In the genomic region with DNA sequence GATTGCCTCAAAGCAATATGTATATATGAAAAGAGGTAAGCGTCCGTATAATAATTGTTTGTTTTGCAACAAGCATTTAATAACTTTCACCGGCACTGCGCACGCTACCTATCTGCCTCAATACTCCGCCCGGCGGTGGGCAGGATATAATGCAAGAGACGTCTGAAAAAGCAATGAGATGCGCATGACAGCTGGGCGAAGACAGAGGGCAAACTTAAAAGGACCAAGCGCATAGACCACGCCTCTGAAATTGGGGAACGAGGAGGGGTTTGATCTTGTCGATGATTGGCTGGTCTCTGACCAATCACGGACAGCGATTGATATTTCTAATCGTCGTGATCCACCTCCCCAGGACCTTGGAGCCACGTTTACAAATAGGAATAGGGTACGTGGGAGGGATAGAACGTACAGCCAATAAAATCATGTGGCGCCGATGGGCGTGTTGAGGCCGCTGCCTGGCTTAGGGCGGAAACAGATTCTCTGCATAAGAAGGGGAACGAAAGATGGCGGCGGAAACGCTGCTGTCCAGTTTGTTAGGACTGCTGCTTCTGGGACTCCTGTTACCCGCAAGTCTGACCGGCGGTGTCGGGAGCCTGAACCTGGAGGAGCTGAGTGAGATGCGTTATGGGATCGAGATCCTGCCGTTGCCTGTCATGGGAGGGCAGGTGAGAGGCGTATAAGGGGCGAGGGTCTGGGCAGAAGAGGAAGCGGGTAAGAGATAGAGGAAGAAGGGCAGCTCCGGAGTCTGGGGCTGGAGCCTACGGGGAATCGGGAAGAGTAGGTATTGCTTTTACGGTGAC, we compare ENCODE assay signal across 1 cellular context.
A peak's percentile ranks its signal among the peaks of the same experiment; 100 is the strongest.
TF ChIP-seq lines count a peak whose summit lies in the region.

A gene with protein sequence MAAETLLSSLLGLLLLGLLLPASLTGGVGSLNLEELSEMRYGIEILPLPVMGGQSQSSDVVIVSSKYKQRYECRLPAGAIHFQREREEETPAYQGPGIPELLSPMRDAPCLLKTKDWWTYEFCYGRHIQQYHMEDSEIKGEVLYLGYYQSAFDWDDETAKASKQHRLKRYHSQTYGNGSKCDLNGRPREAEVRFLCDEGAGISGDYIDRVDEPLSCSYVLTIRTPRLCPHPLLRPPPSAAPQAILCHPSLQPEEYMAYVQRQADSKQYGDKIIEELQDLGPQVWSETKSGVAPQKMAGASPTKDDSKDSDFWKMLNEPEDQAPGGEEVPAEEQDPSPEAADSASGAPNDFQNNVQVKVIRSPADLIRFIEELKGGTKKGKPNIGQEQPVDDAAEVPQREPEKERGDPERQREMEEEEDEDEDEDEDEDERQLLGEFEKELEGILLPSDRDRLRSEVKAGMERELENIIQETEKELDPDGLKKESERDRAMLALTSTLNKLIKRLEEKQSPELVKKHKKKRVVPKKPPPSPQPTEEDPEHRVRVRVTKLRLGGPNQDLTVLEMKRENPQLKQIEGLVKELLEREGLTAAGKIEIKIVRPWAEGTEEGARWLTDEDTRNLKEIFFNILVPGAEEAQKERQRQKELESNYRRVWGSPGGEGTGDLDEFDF (plus strand): TSS at position 474 of the 800 bp plus-strand sequence. CDS start 30 bp downstream, at position 504.

TF ChIP-seq in K562, 482 proteins besides CTCF, POLR2A, EP300 and RAD21 (continued from another document):
- TF ChIP-seq E4F1 (CRISPR knock-in tag; IDR thresholded peaks at IDR 0.05; ENCODE audit: borderline replicate concordance): no peak
- TF ChIP-seq NONO (IDR thresholded peaks at IDR 0.05; ENCODE audit: low read depth in 2 of 2, low read length in 1 of 2): no peak
- no peak for TF ChIP-seq HMG20A (CRISPR knock-in tag; conservative IDR thresholded peaks at IDR 0.05)
- 0 out of 2 replicates have a peak, but pooled peaks have one; percentile 37 for TF ChIP-seq ZBTB2 (IDR thresholded peaks at IDR 0.05)
- no peak for TF ChIP-seq NR2C2 (CRISPR knock-in tag; IDR thresholded peaks at IDR 0.05)
- no peak; the same call in 1 of the 2 replicates for TF ChIP-seq NR2C2 (tag; IDR thresholded peaks at IDR 0.05)
- TF ChIP-seq GABPB2 (CRISPR knock-in tag; conservative IDR thresholded peaks at IDR 0.05): no peak
- TF ChIP-seq PHF21A (IDR thresholded peaks at IDR 0.05; ENCODE audit: borderline replicate concordance, low read depth): no peak
- TF ChIP-seq HDGF (IDR thresholded peaks at IDR 0.05): no peak
- peak in 1 of 2 experiments; percentile 91; a peak in 2 of 4 replicates for TF ChIP-seq HDAC1 (IDR thresholded peaks at IDR 0.05)
- TF ChIP-seq, protein P1, sequence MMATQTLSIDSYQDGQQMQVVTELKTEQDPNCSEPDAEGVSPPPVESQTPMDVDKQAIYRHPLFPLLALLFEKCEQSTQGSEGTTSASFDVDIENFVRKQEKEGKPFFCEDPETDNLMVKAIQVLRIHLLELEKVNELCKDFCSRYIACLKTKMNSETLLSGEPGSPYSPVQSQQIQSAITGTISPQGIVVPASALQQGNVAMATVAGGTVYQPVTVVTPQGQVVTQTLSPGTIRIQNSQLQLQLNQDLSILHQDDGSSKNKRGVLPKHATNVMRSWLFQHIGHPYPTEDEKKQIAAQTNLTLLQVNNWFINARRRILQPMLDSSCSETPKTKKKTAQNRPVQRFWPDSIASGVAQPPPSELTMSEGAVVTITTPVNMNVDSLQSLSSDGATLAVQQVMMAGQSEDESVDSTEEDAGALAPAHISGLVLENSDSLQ (IDR thresholded peaks at IDR 0.05): peak; percentile 99
- TF ChIP-seq, protein P2, sequence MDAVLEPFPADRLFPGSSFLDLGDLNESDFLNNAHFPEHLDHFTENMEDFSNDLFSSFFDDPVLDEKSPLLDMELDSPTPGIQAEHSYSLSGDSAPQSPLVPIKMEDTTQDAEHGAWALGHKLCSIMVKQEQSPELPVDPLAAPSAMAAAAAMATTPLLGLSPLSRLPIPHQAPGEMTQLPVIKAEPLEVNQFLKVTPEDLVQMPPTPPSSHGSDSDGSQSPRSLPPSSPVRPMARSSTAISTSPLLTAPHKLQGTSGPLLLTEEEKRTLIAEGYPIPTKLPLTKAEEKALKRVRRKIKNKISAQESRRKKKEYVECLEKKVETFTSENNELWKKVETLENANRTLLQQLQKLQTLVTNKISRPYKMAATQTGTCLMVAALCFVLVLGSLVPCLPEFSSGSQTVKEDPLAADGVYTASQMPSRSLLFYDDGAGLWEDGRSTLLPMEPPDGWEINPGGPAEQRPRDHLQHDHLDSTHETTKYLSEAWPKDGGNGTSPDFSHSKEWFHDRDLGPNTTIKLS (IDR thresholded peaks at IDR 0.05; ENCODE audit: borderline replicate concordance, low read depth): peak; percentile 70; the same call in 1 of the 2 replicates
- peak; percentile 95 for TF ChIP-seq SIN3B (IDR thresholded peaks at IDR 0.05; ENCODE audit: low read depth)
- no peak for TF ChIP-seq KDM2B (CRISPR knock-in tag; IDR thresholded peaks at IDR 0.05)
- no peak for TF ChIP-seq FIP1L1 (IDR thresholded peaks at IDR 0.05; ENCODE audit: low read depth, low read length, poor library complexity, severe bottlenecking)
- TF ChIP-seq SPI1 (IDR thresholded peaks at IDR 0.05; ENCODE audit: borderline replicate concordance, low read depth, low read length): peak; percentile 58; the same call in 1 of the 2 replicates
- TF ChIP-seq MCM7 (IDR thresholded peaks at IDR 0.05): no peak
- peak in 1 of 2 experiments; percentile 69; a peak in 1 of 4 replicates for TF ChIP-seq CSDE1 (IDR thresholded peaks at IDR 0.05)
- TF ChIP-seq SMARCC2 (IDR thresholded peaks at IDR 0.05; ENCODE audit: low read depth): no peak
- TF ChIP-seq, protein P3, sequence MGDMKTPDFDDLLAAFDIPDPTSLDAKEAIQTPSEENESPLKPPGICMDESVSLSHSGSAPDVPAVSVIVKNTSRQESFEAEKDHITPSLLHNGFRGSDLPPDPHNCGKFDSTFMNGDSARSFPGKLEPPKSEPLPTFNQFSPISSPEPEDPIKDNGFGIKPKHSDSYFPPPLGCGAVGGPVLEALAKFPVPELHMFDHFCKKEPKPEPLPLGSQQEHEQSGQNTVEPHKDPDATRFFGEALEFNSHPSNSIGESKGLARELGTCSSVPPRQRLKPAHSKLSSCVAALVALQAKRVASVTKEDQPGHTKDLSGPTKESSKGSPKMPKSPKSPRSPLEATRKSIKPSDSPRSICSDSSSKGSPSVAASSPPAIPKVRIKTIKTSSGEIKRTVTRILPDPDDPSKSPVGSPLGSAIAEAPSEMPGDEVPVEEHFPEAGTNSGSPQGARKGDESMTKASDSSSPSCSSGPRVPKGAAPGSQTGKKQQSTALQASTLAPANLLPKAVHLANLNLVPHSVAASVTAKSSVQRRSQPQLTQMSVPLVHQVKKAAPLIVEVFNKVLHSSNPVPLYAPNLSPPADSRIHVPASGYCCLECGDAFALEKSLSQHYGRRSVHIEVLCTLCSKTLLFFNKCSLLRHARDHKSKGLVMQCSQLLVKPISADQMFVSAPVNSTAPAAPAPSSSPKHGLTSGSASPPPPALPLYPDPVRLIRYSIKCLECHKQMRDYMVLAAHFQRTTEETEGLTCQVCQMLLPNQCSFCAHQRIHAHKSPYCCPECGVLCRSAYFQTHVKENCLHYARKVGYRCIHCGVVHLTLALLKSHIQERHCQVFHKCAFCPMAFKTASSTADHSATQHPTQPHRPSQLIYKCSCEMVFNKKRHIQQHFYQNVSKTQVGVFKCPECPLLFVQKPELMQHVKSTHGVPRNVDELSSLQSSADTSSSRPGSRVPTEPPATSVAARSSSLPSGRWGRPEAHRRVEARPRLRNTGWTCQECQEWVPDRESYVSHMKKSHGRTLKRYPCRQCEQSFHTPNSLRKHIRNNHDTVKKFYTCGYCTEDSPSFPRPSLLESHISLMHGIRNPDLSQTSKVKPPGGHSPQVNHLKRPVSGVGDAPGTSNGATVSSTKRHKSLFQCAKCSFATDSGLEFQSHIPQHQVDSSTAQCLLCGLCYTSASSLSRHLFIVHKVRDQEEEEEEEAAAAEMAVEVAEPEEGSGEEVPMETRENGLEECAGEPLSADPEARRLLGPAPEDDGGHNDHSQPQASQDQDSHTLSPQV (IDR thresholded peaks at IDR 0.05): no peak
- TF ChIP-seq, protein P4, sequence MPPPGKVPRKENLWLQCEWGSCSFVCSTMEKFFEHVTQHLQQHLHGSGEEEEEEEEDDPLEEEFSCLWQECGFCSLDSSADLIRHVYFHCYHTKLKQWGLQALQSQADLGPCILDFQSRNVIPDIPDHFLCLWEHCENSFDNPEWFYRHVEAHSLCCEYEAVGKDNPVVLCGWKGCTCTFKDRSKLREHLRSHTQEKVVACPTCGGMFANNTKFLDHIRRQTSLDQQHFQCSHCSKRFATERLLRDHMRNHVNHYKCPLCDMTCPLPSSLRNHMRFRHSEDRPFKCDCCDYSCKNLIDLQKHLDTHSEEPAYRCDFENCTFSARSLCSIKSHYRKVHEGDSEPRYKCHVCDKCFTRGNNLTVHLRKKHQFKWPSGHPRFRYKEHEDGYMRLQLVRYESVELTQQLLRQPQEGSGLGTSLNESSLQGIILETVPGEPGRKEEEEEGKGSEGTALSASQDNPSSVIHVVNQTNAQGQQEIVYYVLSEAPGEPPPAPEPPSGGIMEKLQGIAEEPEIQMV (tag; conservative IDR thresholded peaks at IDR 0.05; ENCODE audit: low read depth): no peak
- TF ChIP-seq ZNF778 (CRISPR knock-in tag; IDR thresholded peaks at IDR 0.05): no peak
TF ChIP-seq in K562: peak in this region for 115.
